Comparison of ENCODE assay signal across 11 cellular contexts in the genomic region with DNA sequence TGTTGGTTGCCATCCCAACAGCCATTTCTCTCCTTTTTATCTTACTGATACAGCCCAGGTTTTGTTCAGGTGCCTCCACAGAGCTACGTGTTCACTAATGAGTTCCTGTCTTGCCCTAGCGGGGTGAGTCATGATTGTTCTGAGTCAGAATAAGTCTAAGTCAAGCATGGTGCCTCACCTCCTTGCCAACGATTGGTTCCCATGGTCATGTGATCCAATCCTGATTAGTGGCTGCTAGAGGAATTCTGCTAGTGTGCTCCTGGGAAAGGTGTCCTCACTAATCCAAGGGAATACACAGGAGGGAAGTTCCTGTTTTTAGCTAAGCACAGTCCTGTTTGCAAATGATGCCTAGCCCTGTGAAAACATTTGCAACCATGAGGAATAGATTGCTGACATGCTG.
DNase-seq lines count a peak whose midpoint lies in the region; ATAC-seq and TF ChIP-seq lines count a peak whose summit lies in the region.
"Had no signal": no experiment of that assay in that cellular context is flagged by ENCODE, and none has a peak within 500 bp of the region (broad histone marks: within the 10 kb centered on the region; RNA-seq: fewer than 3 reads in every experiment).

No MANE protein-coding gene starts in this region.

- TF ChIP-seq POLR2A in IMR-90 (IDR thresholded peaks at IDR 0.05; ENCODE audit: low read depth, low read length): no peak

- H4K8ac ChIP-seq in IMR-90 (ENCODE audit: low read depth in 2 of 2, low read length in 2 of 2): no peak overlapping the region

- no peak overlapping the region for H3K4me3 ChIP-seq in IMR-90 (ENCODE audit: insufficient read depth, low read depth, low read length)
- H3K4me3 ChIP-seq in epithelial cell of proximal tubule (ENCODE audit: low read depth, low read length): no peak overlapping the region
- H3K4me3 ChIP-seq in HAP-1: no peak overlapping the region
- H3K4me3 ChIP-seq: tibial nerve had no signal

- H3K4me2 ChIP-seq in IMR-90 (ENCODE audit: low read depth, low read length): no peak overlapping the region

- no peak overlapping the region for H3K27ac ChIP-seq in IMR-90 (ENCODE audit: insufficient read depth, low read length)
- H3K27ac ChIP-seq: tibial nerve had no signal

- H2AK9ac ChIP-seq in IMR-90 (replicated peaks; ENCODE audit: low read depth, low read length, poor library complexity): no peak overlapping the region

- H2BK120ac ChIP-seq in IMR-90 (ENCODE audit: low read depth, low read length): no peak overlapping the region

- no peak overlapping the region for H4K91ac ChIP-seq in IMR-90 (ENCODE audit: insufficient read depth, low read depth, low read length)

- peak; percentile 73 for ATAC-seq in GM21529 (IDR thresholded peaks at IDR 0.05; ENCODE audit: unreplicated experiment)
- no peak for ATAC-seq in IMR-90 (ENCODE audit: low read depth)
- no peak for ATAC-seq in GM19023 (IDR thresholded peaks at IDR 0.05; ENCODE audit: unreplicated experiment)
- no peak for ATAC-seq in GM21576 (IDR thresholded peaks at IDR 0.05; ENCODE audit: unreplicated experiment)

- no peaks in the 10 kb centered on the region for H3K9me3 ChIP-seq in IMR-90 (ENCODE audit: control insufficient read depth, insufficient read depth, low read length)
- no peaks in the 10 kb centered on the region for H3K9me3 ChIP-seq in HAP-1
- H3K9me3 ChIP-seq: tibial nerve had no signal

- H3K36me3 ChIP-seq in IMR-90 (ENCODE audit: control insufficient read depth, insufficient read depth, low read length) (no peaks in the 10 kb centered on the region), HAP-1 (replicated peaks) (no peaks in the 10 kb centered on the region)
- H3K36me3 ChIP-seq: tibial nerve had no signal

- WGBS in IMR-90 (ENCODE audit: extremely low coverage in 2 of 2, insufficient read length in 1 of 2), 2 experiments: no CpG with 5 or more reads among the region's 3 CpGs

- H3K27me3 ChIP-seq in IMR-90 (ENCODE audit: control insufficient read depth, insufficient read depth, low read length) (no peaks in the 10 kb centered on the region), HAP-1 (ENCODE audit: low read depth) (peaks cover 90% of the 10 kb centered on the region)
- H3K27me3 ChIP-seq: tibial nerve had no signal

- no peak overlapping the region for H2BK15ac ChIP-seq in IMR-90 (ENCODE audit: low read depth, low read length)

- in situ Hi-C loops in IMR-90 (cut with MboI; ENCODE audit: low sequenced_read_pairs): no loop called here
- in situ Hi-C loops in HAP-1 (cut with MboI; ENCODE audit: low sequenced_read_pairs): no loop called here

- H4K20me1 ChIP-seq in IMR-90 (ENCODE audit: insufficient read depth, low read length): no peaks in the 10 kb centered on the region

- peak; percentile 44 for DNase-seq in EH (ENCODE audit: low read depth)
- DNase-seq in IMR-90: peak; percentile 34
- peak; percentile 48 for DNase-seq in epithelial cell of proximal tubule (ENCODE audit: low read depth)
- no peak for DNase-seq in middle frontal gyrus (ENCODE audit: extremely low spot score, low spot score)
- no peak for DNase-seq in HAP-1 (ENCODE audit: low spot score in 2 of 2)
- DNase-seq: anterior cingulate cortex, T-helper 1 cell had no signal

- no peaks in the 10 kb centered on the region for H3K9me1 ChIP-seq in IMR-90 (ENCODE audit: insufficient read depth, low read length)

- no peaks in the 10 kb centered on the region for H3K79me1 ChIP-seq in IMR-90 (ENCODE audit: low read depth in 1 of 2, low read length in 2 of 2)

- no peak overlapping the region for H2BK5ac ChIP-seq in IMR-90 (ENCODE audit: low read depth, low read length, poor library complexity, severe bottlenecking)

- H3K18ac ChIP-seq in IMR-90 (ENCODE audit: low read depth, low read length): no peak overlapping the region

- H3K56ac ChIP-seq in IMR-90 (ENCODE audit: extremely low read depth, insufficient read depth, low read length): no peak overlapping the region

- intact Hi-C loops in IMR-90 (cut with micrococcal nuclease): no loop called here

- dilution Hi-C loops in IMR-90 (cut with HindIII; ENCODE audit: low sequenced_read_pairs, unreplicated experiment): no loop called here

- no peak for TF ChIP-seq RAD21 in IMR-90 (IDR thresholded peaks at IDR 0.05; ENCODE audit: low read length)

- no peak overlapping the region for H3K4ac ChIP-seq in IMR-90 (ENCODE audit: low read depth, low read length)

- H2BK20ac ChIP-seq in IMR-90 (ENCODE audit: low read depth, low read length): no peak overlapping the region

- no peaks in the 10 kb centered on the region for H3K4me1 ChIP-seq in IMR-90 (ENCODE audit: control insufficient read depth, insufficient read depth, low read length)
- H3K4me1 ChIP-seq in HAP-1: no peaks in the 10 kb centered on the region

- no peak overlapping the region for H2AFZ ChIP-seq in IMR-90 (replicated peaks; ENCODE audit: low read length, poor library complexity)

- CTCF ChIA-PET in IMR-90 (lab: Yijun Ruan, JAX): no interaction called here

- no peak overlapping the region for H3K23ac ChIP-seq in IMR-90 (ENCODE audit: low read depth, low read length)

- no peak overlapping the region for H4K5ac ChIP-seq in IMR-90 (ENCODE audit: low read depth, low read length)

- BruUV-seq in IMR-90 (replicated peaks; lab: Mats Ljungman, UMichigan): no TSS peak

- no peak overlapping the region for H2AK5ac ChIP-seq in IMR-90 (ENCODE audit: low read depth, low read length)

- no peak overlapping the region for H3K14ac ChIP-seq in IMR-90 (replicated peaks; ENCODE audit: low read depth, low read length)

- POLR2A ChIA-PET in IMR-90 (lab: Charles Lee; ENCODE audit: unreplicated experiment): no interaction called here

- no peak overlapping the region for H3K9ac ChIP-seq in IMR-90 (ENCODE audit: low read depth, low read length)

- TF ChIP-seq CTCF in IMR-90 (conservative IDR thresholded peaks at IDR 0.05; ENCODE audit: low read depth, low read length) (no peak), epithelial cell of proximal tubule (conservative IDR thresholded peaks at IDR 0.05; ENCODE audit: low read depth, low read length) (no peak)

TF ChIP-seq in IMR-90, 13 proteins besides CTCF, POLR2A, EP300 and RAD21:
- TF ChIP-seq CEBPB (IDR thresholded peaks at IDR 0.05; ENCODE audit: low read depth, low read length): no peak
- TF ChIP-seq USF2 (IDR thresholded peaks at IDR 0.05; ENCODE audit: low read depth, low read length): peak; percentile 46; the same call in 1 of the 2 replicates

Comparison
In these comparisons a context has a peak if more than half of its experiments do, and no peak if none do; other contexts are left out.
1. DNase-seq: peak in EH (single experiment), IMR-90 (single experiment) and epithelial cell of proximal tubule (single experiment); none in middle frontal gyrus (single experiment) and HAP-1 (0 of 2).